17 cellular contexts compared by ENCODE assay signal in the genomic region with DNA sequence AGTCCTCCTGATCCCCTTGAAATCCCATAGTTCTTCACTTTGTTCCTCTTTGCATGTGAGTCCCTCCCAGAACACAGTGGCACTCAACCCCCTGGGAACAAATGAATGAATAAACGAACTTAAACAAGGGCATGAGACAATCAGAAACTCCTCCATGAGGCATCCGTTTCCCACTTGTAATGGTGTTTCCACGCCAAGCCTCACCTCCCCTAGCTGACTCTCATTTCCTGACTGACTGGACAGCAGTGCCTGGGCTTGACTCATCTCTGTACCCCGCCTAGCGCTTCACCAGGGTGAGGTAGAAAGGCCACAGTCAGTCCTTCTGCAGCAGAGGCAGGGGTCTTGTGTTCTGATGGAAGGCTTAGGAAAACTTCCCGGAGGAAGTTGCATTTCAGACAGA. TPM values are rescaled to one million over a fixed set of nuclear protein-coding genes. Genes with fewer than 3 reads are reported as not detected.
DNase-seq lines count a peak whose midpoint lies in the region; ATAC-seq and TF ChIP-seq lines count a peak whose summit lies in the region.
"Had no signal": no experiment of that assay in that cellular context is flagged by ENCODE, and none has a peak within 500 bp of the region (broad histone marks: within the 10 kb centered on the region; RNA-seq: fewer than 3 reads in every experiment).

No MANE protein-coding gene starts in this region.

- TF ChIP-seq CTCF in GM06990 (IDR thresholded peaks at IDR 0.05; ENCODE audit: insufficient read depth, low read length, poor library complexity, severe bottlenecking) (no peak), fibroblast of the aortic adventitia (IDR thresholded peaks at IDR 0.05; ENCODE audit: insufficient read depth, low read length) (no peak), right atrium auricular region (IDR thresholded peaks at IDR 0.05) (no peak)
- no peak for TF ChIP-seq CTCF in activated CD8-positive, alpha-beta T cell treated with anti-CD3 and anti-CD28 coated beads for 36 hours (IDR thresholded peaks at IDR 0.05)

- POLR2A ChIA-PET in activated CD8-positive, alpha-beta T cell treated with anti-CD3 and anti-CD28 coated beads for 36 hours (lab: Charles Lee), result interaction anchor here (1.5 kb wide), 1 partner anchor 36 kb away, joined by 3 read pairs; no protein-coding TSS in a partner anchor

- no peaks in the 10 kb centered on the region for H3K9me3 Mint-ChIP-seq in activated CD8-positive, alpha-beta T cell treated with anti-CD3 and anti-CD28 coated beads for 36 hours

- peaks cover 25% of the 10 kb centered on the region for H3K36me3 Mint-ChIP-seq in activated CD8-positive, alpha-beta T cell treated with anti-CD3 and anti-CD28 coated beads for 36 hours (ENCODE audit: low read depth)

- H3K36me3 ChIP-seq in GM06990 (ENCODE audit: control insufficient read depth, insufficient read depth, low read length) (peaks cover 34% of the 10 kb centered on the region), right atrium auricular region (peaks cover 88% of the 10 kb centered on the region)

- H3K27ac ChIP-seq in right atrium auricular region, result no peak overlapping the region
- H3K27ac ChIP-seq: body of pancreas, parathyroid adenoma, tibial artery had no signal

- H3K27me3 ChIP-seq in GM06990 (replicated peaks; ENCODE audit: control insufficient read depth, insufficient read depth, low read length) (no peaks in the 10 kb centered on the region), right atrium auricular region (no peaks in the 10 kb centered on the region)
- H3K27me3 ChIP-seq: body of pancreas, gastrocnemius medialis, tibial artery had no signal

- H3K27me3 Mint-ChIP-seq in activated CD8-positive, alpha-beta T cell treated with anti-CD3 and anti-CD28 coated beads for 36 hours, result no peaks in the 10 kb centered on the region

- peaks cover 11% of the 10 kb centered on the region for H3K4me1 Mint-ChIP-seq in activated CD8-positive, alpha-beta T cell treated with anti-CD3 and anti-CD28 coated beads for 36 hours (ENCODE audit: low read depth)

- H3K4me3 Mint-ChIP-seq in activated CD8-positive, alpha-beta T cell treated with anti-CD3 and anti-CD28 coated beads for 36 hours, result no peak overlapping the region

- DNase-seq in GM06990 (ENCODE audit: extremely low read depth, insufficient read length), result peak; percentile 41
- DNase-seq in activated CD8-positive, alpha-beta T cell treated with anti-CD3 and anti-CD28 coated beads for 36 hours, result peak; percentile 57
- peak; percentile 44 for DNase-seq in fibroblast of the aortic adventitia (ENCODE audit: low read depth)
- DNase-seq in NOMO-1 (lab: John Stamatoyannopoulos, UW; ENCODE audit: unreplicated experiment in 2 of 2), result no peak
- no peak for DNase-seq in right atrium auricular region (ENCODE audit: low spot score)
- DNase-seq in NOMO-1 treated with dmso at 0.1 percent for 144 hours (lab: John Stamatoyannopoulos, UW; ENCODE audit: unreplicated experiment), result no peak
- DNase-seq in NCI-H1092 treated with DMSO at 0.1 percent for 48 hours (lab: John Stamatoyannopoulos, UW), result no peak
- DNase-seq: activated CD4-positive, alpha-beta T cell treated with anti-CD3 and anti-CD28 coated beads, Interleukin-2, amount 50 U/mL, for 1 hour; body of pancreas; Caco-2; gastrocnemius medialis; left ventricle myocardium superior; SIG-M5; tibial artery had no signal

- H3K9me3 ChIP-seq in right atrium auricular region, result no peaks in the 10 kb centered on the region
- H3K9me3 ChIP-seq: body of pancreas, Caco-2, gastrocnemius medialis, tibial artery had no signal

- intact Hi-C loops in activated CD8-positive, alpha-beta T cell treated with anti-CD3 and anti-CD28 coated beads for 36 hours (cut with micrococcal nuclease), result no loop called here

- H3K4me3 ChIP-seq in GM06990 (replicated peaks; ENCODE audit: low read depth, low read length) (no peak overlapping the region), fibroblast of the aortic adventitia (ENCODE audit: low read depth, low read length) (no peak overlapping the region), right atrium auricular region (no peak overlapping the region)
- H3K4me3 ChIP-seq: body of pancreas, gastrocnemius medialis, K562, tibial artery had no signal

- H3K27ac Mint-ChIP-seq in activated CD8-positive, alpha-beta T cell treated with anti-CD3 and anti-CD28 coated beads for 36 hours, result peak overlapping the region; percentile 49

- no peaks in the 10 kb centered on the region for H3K4me1 ChIP-seq in right atrium auricular region
- H3K4me1 ChIP-seq: body of pancreas, Caco-2, gastrocnemius medialis, parathyroid adenoma, tibial artery had no signal

- CTCF ChIA-PET in activated CD8-positive, alpha-beta T cell treated with anti-CD3 and anti-CD28 coated beads for 36 hours (lab: Charles Lee), result interaction anchor here (1.3 kb wide), 1 partner anchor 14 kb away, joined by 3 read pairs; a partner anchor contains a TSS

- peak; percentile 56 for ATAC-seq in GM21447 (IDR thresholded peaks at IDR 0.05; ENCODE audit: unreplicated experiment)
- peak; percentile 90 for ATAC-seq in activated CD8-positive, alpha-beta T cell treated with anti-CD3 and anti-CD28 coated beads for 36 hours
- ATAC-seq: gastrocnemius medialis, K562, left ventricle myocardium superior had no signal

RNA-seq across cellular contexts. Expression of a gene that starts 14.2 kb away (rescaled TPM):
- 10 to 100 TPM; 35.7 to 37.4 TPM for total RNA-seq in activated CD8-positive, alpha-beta T cell treated with anti-CD3 and anti-CD28 coated beads for 36 hours
- 59.5 and 142 TPM in 2 replicates for total RNA-seq in fibroblast of the aortic adventitia (ENCODE audit: low replicate concordance)
- 100 to 1,000 TPM; 179 to 232 TPM for total RNA-seq in right atrium auricular region

RNA-seq across cellular contexts. Expression of a gene that starts 14.6 kb away (rescaled TPM):
- under 1 TPM in 1 of 2 experiments, not detected in 1; 0.63 TPM for total RNA-seq in activated CD8-positive, alpha-beta T cell treated with anti-CD3 and anti-CD28 coated beads for 36 hours
- total RNA-seq in fibroblast of the aortic adventitia (ENCODE audit: low replicate concordance), result 0.36 TPM in 1 of 2 replicates, not detected in the other
- 1 to 10 TPM; 1.7 to 2.9 TPM for total RNA-seq in right atrium auricular region

RNA-seq across cellular contexts. Expression of a gene that starts 23.3 kb away (rescaled TPM):
- total RNA-seq in activated CD8-positive, alpha-beta T cell treated with anti-CD3 and anti-CD28 coated beads for 36 hours, result under 1 TPM; 0.13 to 0.14 TPM
- total RNA-seq in fibroblast of the aortic adventitia (ENCODE audit: low replicate concordance), result 0.09 and 0.25 TPM in 2 replicates
- total RNA-seq in right atrium auricular region, result not detected
- total RNA-seq: body of pancreas, Caco-2, gastrocnemius medialis, K562, left ventricle myocardium superior had no signal

RNA-seq across cellular contexts. Expression of a gene that starts 24.5 kb away (rescaled TPM):
- total RNA-seq in activated CD8-positive, alpha-beta T cell treated with anti-CD3 and anti-CD28 coated beads for 36 hours, result 10 to 100 TPM; 91.5 to 99.0 TPM
- 12.1 and 21.1 TPM in 2 replicates for total RNA-seq in fibroblast of the aortic adventitia (ENCODE audit: low replicate concordance)
- total RNA-seq in right atrium auricular region, result 10 to 100 TPM; 20.3 to 24.7 TPM

RNA-seq across cellular contexts. Expression of a gene that starts 44.3 kb away (rescaled TPM):
- 10 to 100 TPM; 62.7 to 62.9 TPM for total RNA-seq in activated CD8-positive, alpha-beta T cell treated with anti-CD3 and anti-CD28 coated beads for 36 hours
- total RNA-seq in fibroblast of the aortic adventitia (ENCODE audit: low replicate concordance) (29.2 and 59.5 TPM in 2 replicates), right atrium auricular region (100 to 1,000 TPM in 1 of 2 donors, 10 to 100 TPM in 1; 83.9 to 122 TPM)

Comparison
In these comparisons a context has a peak if more than half of its experiments do, and no peak if none do; other contexts are left out.
1. DNase-seq: peak in GM06990 (single experiment), activated CD8-positive, alpha-beta T cell treated with anti-CD3 and anti-CD28 coated beads for 36 hours (single experiment) and fibroblast of the aortic adventitia (single experiment); none in NOMO-1 (0 of 2), right atrium auricular region (single experiment), NOMO-1 treated with dmso at 0.1 percent for 144 hours (single experiment) and NCI-H1092 treated with DMSO at 0.1 percent for 48 hours (single experiment).